ENCODE assay signal across 13 cellular contexts in genomic region chr14:53946404-53947400, GRCh38. TPM values are rescaled to one million over a fixed set of nuclear protein-coding genes. Genes with fewer than 3 reads are reported as not detected.
DNase-seq lines count a peak whose midpoint lies in the region; TF ChIP-seq lines count a peak whose summit lies in the region.
"Had no signal": no experiment of that assay in that cellular context is flagged by ENCODE, and none has a peak within 500 bp of the region (broad histone marks: within the 10 kb centered on the region; RNA-seq: fewer than 3 reads in every experiment).

No MANE protein-coding gene starts in this region.

- no peak overlapping the region for H2BK5ac ChIP-seq in neuronal stem cell (ENCODE audit: low read length)

- H3K4me3 ChIP-seq in neuronal stem cell (ENCODE audit: low read length in 2 of 2) (peak overlapping the region in 1 of 2 donors; percentile 66), uterus (peak overlapping the region in 1 of 2 donors; percentile 20)
- H3K4me3 ChIP-seq: BLaER1 treated with 17β-estradiol and CSF1 and Interleukin-3, amounts not matched to agents 10 nM and 100 nM had no signal

- H3K27me3 ChIP-seq in neuronal stem cell (ENCODE audit: control insufficient read depth in 3 of 3, insufficient read depth in 3 of 3, low read depth in 1 of 3, low read length in 3 of 3): peaks cover 0 to 93% (median 54%) of the 10 kb centered on the region in 3 experiments
- peaks cover 0 to 5% of the 10 kb centered on the region in 2 donors for H3K27me3 ChIP-seq in uterus
- H3K27me3 ChIP-seq: BLaER1 treated with 17β-estradiol and CSF1 and Interleukin-3, amounts not matched to agents 10 nM and 100 nM had no signal

- H2AFZ ChIP-seq in neuronal stem cell (ENCODE audit: low read length): peak overlapping the region; percentile 56

- no peak overlapping the region for H3K4ac ChIP-seq in neuronal stem cell (ENCODE audit: low read length)

- peak; percentile 43 for DNase-seq in COLO668 (lab: John Stamatoyannopoulos, UW; ENCODE audit: unreplicated experiment)
- DNase-seq in M059J (ENCODE audit: low read depth): peak; percentile 17
- peak; percentile 56 for DNase-seq in glutamatergic neuron
- DNase-seq in neuronal stem cell (ENCODE audit: low spot score): no peak
- DNase-seq in activated naive CD4-positive, alpha-beta T cell (lab: John Stamatoyannopoulos, UW): no peak
- no peak for DNase-seq in NCI-H1105 (lab: John Stamatoyannopoulos, UW)
- DNase-seq in uterus: no peak
- DNase-seq in amygdala (lab: John Stamatoyannopoulos, UW): no peak
- DNase-seq: activated CD4-positive, CD25-positive, alpha-beta regulatory T cell treated with anti-CD3 and anti-CD28 coated beads, Interleukin-2, amount 50 U/mL, for 72 hours; kidney glomerular epithelial cell; NCI-H2081 treated with DMSO at 0.1 percent for 48 hours had no signal

- H3K14ac ChIP-seq in neuronal stem cell (ENCODE audit: low read length): no peak overlapping the region

- H3K27me3 Mint-ChIP-seq in glutamatergic neuron (ENCODE audit: unreplicated experiment): peaks cover 14% of the 10 kb centered on the region

- H3K27ac ChIP-seq in neuronal stem cell (replicated peaks; ENCODE audit: low read length): no peak overlapping the region
- H3K27ac ChIP-seq in uterus: no peak overlapping the region
- H3K27ac ChIP-seq: BLaER1 treated with 17β-estradiol and CSF1 and Interleukin-3, amounts not matched to agents 10 nM and 100 nM had no signal

- H3K23ac ChIP-seq in neuronal stem cell (ENCODE audit: low read depth, low read length, poor library complexity): peak overlapping the region; percentile 32

- WGBS in neuronal stem cell (ENCODE audit: extremely low coverage in 2 of 2, insufficient read length in 2 of 2, insufficient replicate concordance in 1 of 2), 2 donors: no CpG with 5 or more reads among the region's 75 CpGs

- peaks cover 7% of the 10 kb centered on the region for H3K36me3 Mint-ChIP-seq in glutamatergic neuron (ENCODE audit: unreplicated experiment)

- H2AK5ac ChIP-seq in neuronal stem cell (ENCODE audit: low read depth, low read length): peak overlapping the region; percentile 61

- H3K4me1 ChIP-seq in neuronal stem cell (ENCODE audit: control insufficient read depth in 2 of 2, insufficient read depth in 1 of 2, low read depth in 1 of 2, low read length in 2 of 2) (peaks cover 0 to 11% of the 10 kb centered on the region in 2 donors), uterus (peaks cover 0 to 6% of the 10 kb centered on the region in 2 donors)

- TF ChIP-seq POLR2A in uterus (IDR thresholded peaks at IDR 0.05): no peak

- peaks cover 0 to 2% of the 10 kb centered on the region in 2 donors for H3K36me3 ChIP-seq in neuronal stem cell (replicated peaks in 1 of 2; ENCODE audit: control insufficient read depth in 2 of 2, insufficient read depth in 2 of 2, low read length in 2 of 2)
- no peaks in the 10 kb centered on the region for H3K36me3 ChIP-seq in uterus

- H3K18ac ChIP-seq in neuronal stem cell (ENCODE audit: low read length): peak overlapping the region; percentile 86

- peak overlapping the region; percentile 13 for H2BK120ac ChIP-seq in neuronal stem cell (ENCODE audit: low read depth, low read length)

- peak overlapping the region; percentile 61 for H3K9ac ChIP-seq in neuronal stem cell (ENCODE audit: low read depth, low read length, poor library complexity)
- H3K9ac ChIP-seq: BLaER1 treated with 17β-estradiol and CSF1 and Interleukin-3, amounts not matched to agents 10 nM and 100 nM had no signal

- H3K4me2 ChIP-seq in neuronal stem cell (ENCODE audit: insufficient read depth, low read length, poor library complexity, severe bottlenecking): peak overlapping the region; percentile 82

- peaks cover 8% of the 10 kb centered on the region for H3K9me3 Mint-ChIP-seq in glutamatergic neuron (ENCODE audit: unreplicated experiment)
- H3K9me3 Mint-ChIP-seq: stimulated activated naive CD8-positive, alpha-beta T cell treated with anti-CD3 and anti-CD28 coated beads, Interleukin-15, Interleukin-2, amounts not matched to agents 100 ng/mL and 50 ng/mL, for 24 hours had no signal

- H3K9me3 ChIP-seq in neuronal stem cell (replicated peaks in 1 of 2; ENCODE audit: control insufficient read depth in 2 of 2, insufficient read depth in 1 of 2, low read depth in 1 of 2, low read length in 2 of 2) (no peaks in the 10 kb centered on the region), uterus (no peaks in the 10 kb centered on the region)

- H4K8ac ChIP-seq in neuronal stem cell (ENCODE audit: low read depth, low read length): no peak overlapping the region

- H3K4me1 Mint-ChIP-seq in glutamatergic neuron (ENCODE audit: low read depth, unreplicated experiment): peaks cover 5% of the 10 kb centered on the region

- TF ChIP-seq CTCF in glutamatergic neuron (IDR thresholded peaks at IDR 0.05; ENCODE audit: partially characterized antibody, unreplicated experiment) (no peak), uterus (IDR thresholded peaks at IDR 0.05) (no peak)

- peak overlapping the region; percentile 69 for H2BK15ac ChIP-seq in neuronal stem cell (ENCODE audit: low read length)

- intact Hi-C loops in uterus (cut with DNase I; ENCODE audit: low total_unique reads): no loop called here

- no peak overlapping the region for H4K91ac ChIP-seq in neuronal stem cell (ENCODE audit: low read depth, low read length, poor library complexity)

- H2BK12ac ChIP-seq in neuronal stem cell (ENCODE audit: low read length): no peak overlapping the region

- peak overlapping the region; percentile 74 for H3K4me3 Mint-ChIP-seq in glutamatergic neuron (ENCODE audit: unreplicated experiment)
- H3K4me3 Mint-ChIP-seq: stimulated activated naive CD8-positive, alpha-beta T cell treated with anti-CD3 and anti-CD28 coated beads, Interleukin-15, Interleukin-2, amounts not matched to agents 100 ng/mL and 50 ng/mL, for 24 hours had no signal

- H3K79me1 ChIP-seq in neuronal stem cell (ENCODE audit: low read depth, low read length): no peaks in the 10 kb centered on the region

- no peak overlapping the region for H3K27ac Mint-ChIP-seq in glutamatergic neuron (ENCODE audit: unreplicated experiment)
- H3K27ac Mint-ChIP-seq: stimulated activated naive CD8-positive, alpha-beta T cell treated with anti-CD3 and anti-CD28 coated beads, Interleukin-15, Interleukin-2, amounts not matched to agents 100 ng/mL and 50 ng/mL, for 24 hours had no signal

RNA-seq across cellular contexts. Expression of gene BMP4, which starts 9.9 kb away (rescaled TPM):
- total RNA-seq in M059J (2014; rRNA removed; shearing (Covaris generic)): 45.1 and 71.5 TPM in 2 replicates
- total RNA-seq in glutamatergic neuron (ENCODE audit: unreplicated experiment): 3.7 TPM
- polyA plus RNA-seq in neuronal stem cell (2013, experiment 1 of 2): 2.6 TPM
- 2.3 TPM for polyA plus RNA-seq in neuronal stem cell (2013, experiment 2 of 2)
- total RNA-seq in uterus: 100 to 1,000 TPM in 1 of 4 donors, 10 to 100 TPM in 3; 12.0 to 127 (median 14.9) TPM

Comparison
In these comparisons a context has a peak if more than half of its experiments do, and no peak if none do; other contexts are left out.
1. DNase-seq: peak in COLO668 (single experiment), M059J (single experiment) and glutamatergic neuron (single experiment); none in neuronal stem cell (single experiment), activated naive CD4-positive, alpha-beta T cell (0 of 4), NCI-H1105 (single experiment), uterus (0 of 2) and amygdala (0 of 56).